ENCODE assay signal across 12 cellular contexts in the genomic region with DNA sequence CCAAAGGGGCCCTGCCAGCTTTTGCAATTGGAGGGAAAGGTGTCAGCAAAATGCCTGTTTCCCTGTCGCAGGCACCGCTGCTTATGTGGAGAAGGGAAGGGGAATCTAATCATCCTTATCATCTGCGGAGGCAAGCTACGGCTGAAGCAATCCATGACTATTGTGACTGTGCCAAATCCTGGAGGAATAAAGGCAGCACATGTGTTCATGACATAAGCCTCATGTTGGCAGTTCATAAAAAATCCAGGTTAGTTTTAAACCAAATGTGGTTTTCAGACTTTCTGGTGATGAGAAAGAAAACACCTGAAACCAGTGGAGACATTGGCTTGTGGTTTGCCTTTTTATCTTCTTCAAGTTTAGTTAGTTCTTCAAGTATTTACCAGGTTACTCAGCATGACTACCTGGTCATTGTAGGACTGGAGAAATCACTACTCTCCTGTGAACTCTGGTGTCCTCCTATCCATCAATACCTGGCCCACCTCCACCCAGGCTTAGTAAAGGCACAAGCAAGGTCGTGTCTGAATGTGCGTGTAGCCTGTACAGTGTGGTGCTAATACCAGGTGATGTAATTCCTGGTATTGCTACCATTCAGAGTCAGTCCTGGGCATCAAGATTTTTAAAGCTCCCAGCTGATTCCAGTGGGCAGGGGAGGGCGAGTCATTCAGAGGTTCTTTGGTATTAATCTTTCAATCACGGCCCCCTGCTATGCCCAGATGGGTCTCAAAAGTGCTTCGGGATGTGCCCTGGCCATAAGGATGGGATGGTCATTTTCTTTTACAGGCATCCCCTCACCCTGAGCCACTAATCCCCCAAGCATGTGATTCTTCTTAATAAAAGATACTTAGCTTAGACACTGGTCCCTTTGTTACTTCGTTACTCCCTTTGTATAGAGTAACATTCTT.
"Had no signal": no experiment of that assay in that cellular context is flagged by ENCODE, and none has a peak within 500 bp of the region (broad histone marks: within the 10 kb centered on the region; RNA-seq: fewer than 3 reads in every experiment).

No MANE protein-coding gene starts in this region.

- H3K4me3 Mint-ChIP-seq: activated CD4-positive, alpha-beta T cell treated with anti-CD3 and anti-CD28 coated beads, Interleukin-2, amount 10 ng/mL, durations not matched to agents 7 days and 5 days; activated naive CD4-positive, alpha-beta T cell treated with anti-CD3 and anti-CD28 coated beads, Interleukin-2, amount 10 ng/mL, durations not matched to agents 7 days and 5 days; naive thymus-derived CD8-positive, alpha-beta T cell; stimulated activated naive CD8-positive, alpha-beta T cell treated with anti-CD3 and anti-CD28 coated beads, Interleukin-15, Interleukin-2, amounts not matched to agents 100 ng/mL and 50 ng/mL, for 24 hours had no signal

- H3K4me3 ChIP-seq: adrenal gland, hepatocyte, suprapubic skin had no signal

- H3K27me3 Mint-ChIP-seq: naive thymus-derived CD8-positive, alpha-beta T cell; stimulated activated naive CD8-positive, alpha-beta T cell treated with anti-CD3 and anti-CD28 coated beads, Interleukin-15, Interleukin-2, amounts not matched to agents 100 ng/mL and 50 ng/mL, for 24 hours had no signal

- DNase-seq: activated CD4-positive, alpha-beta T cell treated with anti-CD3 and anti-CD28 coated beads, Interleukin-2, amount 10 ng/mL, durations not matched to agents 7 days and 5 days; activated naive CD4-positive, alpha-beta T cell treated with anti-CD3 and anti-CD28 coated beads, Interleukin-2, amount 10 ng/mL, durations not matched to agents 7 days and 5 days; activated T-cell treated with anti-CD3 and anti-CD28 coated beads, Interleukin-2, amount 50 U/mL, for 1 hour; adrenal gland; effector CD4-positive, alpha-beta T cell; mesendoderm; naive thymus-derived CD8-positive, alpha-beta T cell; T1000; trophoblast cell had no signal

- ATAC-seq: naive thymus-derived CD8-positive, alpha-beta T cell had no signal

- H3K9me3 Mint-ChIP-seq: activated CD4-positive, alpha-beta T cell treated with anti-CD3 and anti-CD28 coated beads, Interleukin-2, amount 10 ng/mL, durations not matched to agents 7 days and 5 days; activated naive CD4-positive, alpha-beta T cell treated with anti-CD3 and anti-CD28 coated beads, Interleukin-2, amount 10 ng/mL, durations not matched to agents 7 days and 5 days; naive thymus-derived CD8-positive, alpha-beta T cell; stimulated activated naive CD8-positive, alpha-beta T cell treated with anti-CD3 and anti-CD28 coated beads, Interleukin-15, Interleukin-2, amounts not matched to agents 100 ng/mL and 50 ng/mL, for 24 hours had no signal

- H3K27ac Mint-ChIP-seq: activated CD4-positive, alpha-beta T cell treated with anti-CD3 and anti-CD28 coated beads, Interleukin-2, amount 10 ng/mL, durations not matched to agents 7 days and 5 days; activated naive CD4-positive, alpha-beta T cell treated with anti-CD3 and anti-CD28 coated beads, Interleukin-2, amount 10 ng/mL, durations not matched to agents 7 days and 5 days; stimulated activated naive CD8-positive, alpha-beta T cell treated with anti-CD3 and anti-CD28 coated beads, Interleukin-15, Interleukin-2, amounts not matched to agents 100 ng/mL and 50 ng/mL, for 24 hours had no signal

- H3K27ac ChIP-seq: adrenal gland, hepatocyte, suprapubic skin had no signal

- H3K36me3 Mint-ChIP-seq: activated naive CD4-positive, alpha-beta T cell treated with anti-CD3 and anti-CD28 coated beads, Interleukin-2, amount 10 ng/mL, durations not matched to agents 7 days and 5 days had no signal
